Comparison of ENCODE assay signal across 5 cellular contexts in the genomic region with DNA sequence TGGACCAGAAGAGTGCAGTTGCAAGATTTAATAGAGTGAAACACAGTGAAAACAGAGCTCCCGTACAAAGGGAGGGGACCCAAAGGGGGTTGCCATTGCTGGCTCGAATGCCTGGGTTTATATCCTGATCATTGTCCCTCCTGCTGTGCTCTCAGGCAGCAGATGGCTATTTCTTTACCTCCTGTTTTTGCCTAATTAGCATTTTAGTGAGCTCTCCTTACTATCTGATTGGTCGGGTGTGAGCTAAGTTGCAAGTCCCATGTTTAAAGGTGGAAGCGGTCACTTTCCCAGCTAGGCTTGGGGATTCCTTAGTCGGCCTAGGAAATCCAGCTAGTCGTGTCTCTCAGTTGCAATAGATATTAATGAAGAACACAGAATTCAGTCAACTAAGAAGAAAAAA. TPM values are rescaled to one million over a fixed set of nuclear protein-coding genes. Genes with fewer than 3 reads are reported as not detected.
"Had no signal": no experiment of that assay in that cellular context is flagged by ENCODE, and none has a peak within 500 bp of the region (broad histone marks: within the 10 kb centered on the region; RNA-seq: fewer than 3 reads in every experiment).

No MANE protein-coding gene starts in this region.

RNA-seq across cellular contexts. Expression of a gene that starts 5.6 kb away (rescaled TPM):
- total RNA-seq: OCI-LY7, Right ventricle myocardium inferior, RPMI7951, SJCRH30, SJSA1 had no signal
